In genomic region chr12:14803830-14804160, GRCh38 we compare ENCODE assay signal across 7 cellular contexts. TPM values are rescaled to one million over a fixed set of nuclear protein-coding genes. Genes with fewer than 3 reads are reported as not detected.
DNase-seq lines count a peak whose midpoint lies in the region; ATAC-seq, FAIRE-seq and TF ChIP-seq lines count a peak whose summit lies in the region.

No MANE protein-coding gene starts in this region.

- H3K4me1 ChIP-seq in keratinocyte (ENCODE audit: control insufficient read depth, extremely low read depth, insufficient read depth, low read length): peaks cover 9% of the 10 kb centered on the region
- peaks cover 11 to 30% (median 18%) of the 10 kb centered on the region in 4 donors for H3K4me1 ChIP-seq in transverse colon

- H3K9me1 ChIP-seq in keratinocyte (ENCODE audit: control insufficient read depth, extremely low read depth, insufficient read depth, low read length): no peaks in the 10 kb centered on the region

- no peak for TF ChIP-seq EP300 in transverse colon (IDR thresholded peaks at IDR 0.05; ENCODE audit: low read depth)

- peak overlapping the region; percentile 97 for H3K27ac ChIP-seq in WERI-Rb-1
- H3K27ac ChIP-seq in keratinocyte (ENCODE audit: control insufficient read depth, insufficient read depth, low read length): peak overlapping the region; percentile 96
- H3K27ac ChIP-seq in transverse colon: peak overlapping the region; percentile 91 to 97 (median 92)

- TF ChIP-seq CTCF in WERI-Rb-1 (IDR thresholded peaks at IDR 0.05; ENCODE audit: low read depth, low read length) (no peak), keratinocyte (optimal IDR thresholded peaks at IDR 0.05 in 1 of 3, IDR thresholded peaks at IDR 0.05 in 1 of 3, conservative IDR thresholded peaks at IDR 0.05 in 1 of 3; ENCODE audit: extremely low read depth in 1 of 3, insufficient read depth in 2 of 3, low read length in 3 of 3) (no peak), transverse colon (IDR thresholded peaks at IDR 0.05) (no peak)

- peak overlapping the region; percentile 82 for H2AFZ ChIP-seq in keratinocyte (ENCODE audit: control insufficient read depth, low read length)

- peak overlapping the region; percentile 80 for H3K4me2 ChIP-seq in keratinocyte (ENCODE audit: control insufficient read depth, extremely low read depth, insufficient read depth, low read depth, low read length)

- FAIRE-seq in keratinocyte (lab: Jason Lieb, UNC): no peak

- H3K9me3 ChIP-seq in WERI-Rb-1 (ENCODE audit: severe bottlenecking) (no peaks in the 10 kb centered on the region), keratinocyte (ENCODE audit: control insufficient read depth, low read depth, low read length) (no peaks in the 10 kb centered on the region), transverse colon (no peaks in the 10 kb centered on the region)

- DNase-seq in WERI-Rb-1: no peak
- DNase-seq in keratinocyte (ENCODE audit: low read depth, low spot score): no peak
- no peak for DNase-seq in transverse colon
- DNase-seq in stimulated activated CD4-positive, alpha-beta T cell treated with anti-CD3 and anti-CD28 coated beads, Interleukin-15, amount 100 ng/mL, for 24 hours: no peak
- no peak for DNase-seq in SKM-1 treated with dmso at 0.1 percent for 144 hours (lab: John Stamatoyannopoulos, UW; ENCODE audit: unreplicated experiment)

- WGBS in transverse colon (ENCODE audit: low coverage in 1 of 2), 2 donors: 0 to 1% methylated on average over 12 of the region's 12 CpGs

- H3K79me2 ChIP-seq in keratinocyte (ENCODE audit: control insufficient read depth, insufficient read depth, low read length): peaks cover 38% of the 10 kb centered on the region

- no peak for TF ChIP-seq POLR2A in transverse colon (IDR thresholded peaks at IDR 0.05)

- in situ Hi-C loops in transverse colon (cut with MboI; ENCODE audit: low pct_ligation_motif_present in 1 of 4, low pct_unique_long_range_greater_than_20kb in 1 of 4, low sequenced_read_pairs in 3 of 4): no loop called here

- H3K4me3 ChIP-seq in WERI-Rb-1 (ENCODE audit: low read depth, low read length) (peak overlapping the region; percentile 79), keratinocyte (ENCODE audit: control insufficient read depth in 2 of 3, extremely low read depth in 1 of 3, insufficient read depth in 2 of 3, low read depth in 1 of 3, low read length in 3 of 3) (peak overlapping the region; percentile 70 to 92 (median 76)), transverse colon (peak overlapping the region; percentile 52 to 99 (median 88))

- no peaks in the 10 kb centered on the region for H4K20me1 ChIP-seq in keratinocyte (ENCODE audit: control insufficient read depth, extremely low read depth, insufficient read depth, low read length)

- no peaks in the 10 kb centered on the region for H3K27me3 ChIP-seq in WERI-Rb-1 (ENCODE audit: insufficient read depth, low read depth, severe bottlenecking)
- no peaks in the 10 kb centered on the region for H3K27me3 ChIP-seq in keratinocyte (ENCODE audit: control insufficient read depth, extremely low read depth, insufficient read depth, low read length)
- no peaks in the 10 kb centered on the region for H3K27me3 ChIP-seq in transverse colon

- intact Hi-C loops in transverse colon (cut with DNase I; ENCODE audit: low total_unique reads): no loop called here

- H3K9ac ChIP-seq in keratinocyte (ENCODE audit: control insufficient read depth, extremely low read depth, insufficient read depth, low read length): peak overlapping the region; percentile 94

- H3K36me3 ChIP-seq in WERI-Rb-1 (peaks cover 31% of the 10 kb centered on the region), keratinocyte (ENCODE audit: control insufficient read depth in 2 of 2, extremely low read depth in 1 of 2, insufficient read depth in 2 of 2, low read length in 2 of 2) (peaks cover 0 to 7% of the 10 kb centered on the region in 2 experiments), transverse colon (peaks cover 0 to 8% (median 2%) of the 10 kb centered on the region in 4 donors)

- peak; percentile 32 for ATAC-seq in GM19395 (IDR thresholded peaks at IDR 0.05; ENCODE audit: unreplicated experiment)
- peak; percentile 18 for ATAC-seq in HG03095 (IDR thresholded peaks at IDR 0.05; ENCODE audit: unreplicated experiment)

- dilution Hi-C loops in keratinocyte (cut with MboI; ENCODE audit: extremely low pct_ligation_motif_present, low sequenced_read_pairs): no loop called here

RNA-seq across cellular contexts. Expression of gene C12orf60, which starts 0.3 kb away (rescaled TPM):
- 1.3 to 3.2 TPM (median 2.4 TPM) in 3 replicates for polyA plus RNA-seq in keratinocyte
- 0.71 TPM for polyA plus RNA-seq in keratinocyte (2011; ENCODE audit: low read depth)
- 1.5 and 3.3 TPM in 2 replicates for polyA plus RNA-seq in keratinocyte (2011; cell fraction: cytosol; rRNA removed)
- 2.2 and 2.5 TPM in 2 replicates for polyA plus RNA-seq in keratinocyte (2011; cell fraction: nucleus; rRNA removed)
- polyA plus RNA-seq in keratinocyte (2012; ENCODE audit: low replicate concordance): 1.3 and 2.5 TPM in 2 replicates
- polyA minus RNA-seq in keratinocyte: 1.3 to 1.8 TPM in 2 of 3 replicates, not detected in the other
- not detected for polyA minus RNA-seq in keratinocyte (2011; cell fraction: cytosol; rRNA and poly(A)+ RNA removed)
- polyA minus RNA-seq in keratinocyte (2011; cell fraction: nucleus; rRNA and poly(A)+ RNA removed): 0.63 and 2.1 TPM in 2 replicates
- total RNA-seq in transverse colon: under 1 TPM in 2 of 4 donors, not detected in 2; 0.55 to 0.95 TPM

RNA-seq across cellular contexts. Expression of gene WBP11, which starts 0.5 kb away (rescaled TPM):
- 4.8 to 21.0 TPM (median 13.1 TPM) in 3 replicates for polyA plus RNA-seq in keratinocyte
- 119 TPM for polyA plus RNA-seq in keratinocyte (2011; ENCODE audit: low read depth)
- 13.6 and 17.0 TPM in 2 replicates for polyA plus RNA-seq in keratinocyte (2011; cell fraction: cytosol; rRNA removed)
- polyA plus RNA-seq in keratinocyte (2011; cell fraction: nucleus; rRNA removed): 11.3 and 13.6 TPM in 2 replicates
- polyA plus RNA-seq in keratinocyte (2012; ENCODE audit: low replicate concordance): 18.1 and 34.0 TPM in 2 replicates
- polyA minus RNA-seq in keratinocyte: 4.4 to 20.4 TPM (median 11.2 TPM) in 3 replicates
- 8.2 TPM for polyA minus RNA-seq in keratinocyte (2011; cell fraction: cytosol; rRNA and poly(A)+ RNA removed)
- 4.5 and 6.7 TPM in 2 replicates for polyA minus RNA-seq in keratinocyte (2011; cell fraction: nucleus; rRNA and poly(A)+ RNA removed)
- 10 to 100 TPM in 2 of 4 donors, 1 to 10 TPM in 2; 7.4 to 19.4 (median 11.6) TPM for total RNA-seq in transverse colon

RNA-seq across cellular contexts. Expression of gene SMCO3, which starts 10.2 kb away (rescaled TPM):
- not detected in 3 replicates for polyA plus RNA-seq in keratinocyte
- not detected for polyA plus RNA-seq in keratinocyte (2011; ENCODE audit: low read depth)
- polyA plus RNA-seq in keratinocyte (2011; cell fraction: cytosol; rRNA removed): not detected in 2 replicates
- polyA plus RNA-seq in keratinocyte (2011; cell fraction: nucleus; rRNA removed): not detected in 2 replicates
- polyA plus RNA-seq in keratinocyte (2012; ENCODE audit: low replicate concordance): 0.07 TPM in 1 of 2 replicates, not detected in the other
- not detected in 3 replicates for polyA minus RNA-seq in keratinocyte
- not detected for polyA minus RNA-seq in keratinocyte (2011; cell fraction: cytosol; rRNA and poly(A)+ RNA removed)
- polyA minus RNA-seq in keratinocyte (2011; cell fraction: nucleus; rRNA and poly(A)+ RNA removed): not detected in 2 replicates
- not detected for total RNA-seq in transverse colon

RNA-seq across cellular contexts. Expression of gene ART4, which starts 39.5 kb away (rescaled TPM):
- polyA plus RNA-seq in keratinocyte: not detected in 3 replicates
- not detected for polyA plus RNA-seq in keratinocyte (2011; ENCODE audit: low read depth)
- not detected in 2 replicates for polyA plus RNA-seq in keratinocyte (2011; cell fraction: cytosol; rRNA removed)
- not detected in 2 replicates for polyA plus RNA-seq in keratinocyte (2011; cell fraction: nucleus; rRNA removed)
- polyA plus RNA-seq in keratinocyte (2012; ENCODE audit: low replicate concordance): not detected in 2 replicates
- polyA minus RNA-seq in keratinocyte: not detected in 3 replicates
- not detected for polyA minus RNA-seq in keratinocyte (2011; cell fraction: cytosol; rRNA and poly(A)+ RNA removed)
- not detected in 2 replicates for polyA minus RNA-seq in keratinocyte (2011; cell fraction: nucleus; rRNA and poly(A)+ RNA removed)
- under 1 TPM in 2 of 4 donors, not detected in 2; 0.16 to 0.68 TPM for total RNA-seq in transverse colon
